Comparison of ENCODE assay signal across 8 cellular contexts in the genomic region with DNA sequence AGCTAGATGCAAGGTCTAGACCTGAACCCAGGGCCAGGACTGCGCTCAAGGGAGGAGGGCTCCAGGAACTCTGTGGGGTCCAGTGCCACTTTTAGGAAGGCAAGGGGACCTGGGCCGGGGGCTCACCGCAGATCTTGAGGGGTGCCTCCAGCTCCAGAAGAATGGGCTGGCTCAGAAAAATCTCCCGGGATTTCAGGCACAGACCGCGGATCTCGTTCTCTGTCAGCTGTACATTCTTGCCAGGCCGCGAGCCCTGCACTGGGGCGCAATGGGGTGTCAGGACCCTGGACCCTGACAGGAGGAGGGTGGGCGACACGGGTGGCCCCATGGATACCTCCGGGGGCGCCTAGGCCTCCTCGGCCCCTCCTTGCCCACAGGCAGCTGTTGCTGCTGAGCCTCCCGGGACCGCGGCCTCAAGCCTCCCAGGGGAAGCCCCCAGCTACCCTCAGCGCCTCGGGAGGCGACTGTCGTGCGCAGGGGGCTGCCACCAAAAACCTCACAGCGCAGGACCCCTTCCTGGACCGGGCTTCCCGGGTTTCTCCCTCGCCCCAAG. TPM values are rescaled to one million over a fixed set of nuclear protein-coding genes. Genes with fewer than 3 reads are reported as not detected.
DNase-seq lines count a peak whose midpoint lies in the region; ATAC-seq and TF ChIP-seq lines count a peak whose summit lies in the region.

No MANE protein-coding gene starts in this region.

- intact Hi-C loops in heart left ventricle (cut with DNase I) (loop anchor here (1.0 to 10.0 kb wide), 6 partner anchors 64 to 106 kb away; a partner anchor contains a TSS), left ventricle myocardium superior (cut with micrococcal nuclease) (no loop called here)

- ATAC-seq in heart left ventricle: no peak
- no peak for ATAC-seq in left ventricle myocardium superior

- peak in 1 of 5 donors; percentile 78 for DNase-seq in heart left ventricle
- DNase-seq in left ventricle myocardium superior: no peak
- DNase-seq in MG63: no peak
- no peak for DNase-seq in effector memory CD4-positive, alpha-beta T cell
- DNase-seq in neural crest cell (ENCODE audit: low read depth, low spot score): no peak
- no peak for DNase-seq in cortex of kidney (lab: John Stamatoyannopoulos, UW)
- DNase-seq in NCI-H146 treated with DMSO at 0.1 percent for 48 hours (lab: John Stamatoyannopoulos, UW; ENCODE audit: unreplicated experiment): no peak
- no peak for DNase-seq in GOT3 (lab: John Stamatoyannopoulos, UW)

- H3K9me3 ChIP-seq in heart left ventricle: no peaks in the 10 kb centered on the region
- no peaks in the 10 kb centered on the region for H3K9me3 ChIP-seq in MG63
- H3K9me3 ChIP-seq in effector memory CD4-positive, alpha-beta T cell (ENCODE audit: control insufficient read depth, low read length): no peaks in the 10 kb centered on the region

- no peak for TF ChIP-seq POLR2A in heart left ventricle (IDR thresholded peaks at IDR 0.05)

- H3K4me1 Mint-ChIP-seq in neural crest cell: peaks cover 20% of the 10 kb centered on the region

- H3K4me3 Mint-ChIP-seq in neural crest cell: peak overlapping the region; percentile 91

- 2 to 9% (median 4%) methylated on average over 6 to 27 of the region's 27 CpGs for WGBS in heart left ventricle, 4 donors

- peak overlapping the region; percentile 74 to 100 (median 86) for H3K4me3 ChIP-seq in heart left ventricle
- peak overlapping the region; percentile 97 for H3K4me3 ChIP-seq in MG63
- peak overlapping the region; percentile 82 for H3K4me3 ChIP-seq in effector memory CD4-positive, alpha-beta T cell (ENCODE audit: insufficient read depth, low read depth, low read length, poor library complexity, severe bottlenecking)

- H3K27ac ChIP-seq in heart left ventricle: peak overlapping the region; percentile 91 to 99 (median 97)
- peak overlapping the region; percentile 77 for H3K27ac ChIP-seq in effector memory CD4-positive, alpha-beta T cell (ENCODE audit: insufficient read depth, low read length, poor library complexity, severe bottlenecking)

- H3K27me3 ChIP-seq in heart left ventricle (no peaks in the 10 kb centered on the region), MG63 (no peaks in the 10 kb centered on the region)
- no peaks in the 10 kb centered on the region for H3K27me3 ChIP-seq in effector memory CD4-positive, alpha-beta T cell (replicated peaks; ENCODE audit: control insufficient read depth, insufficient read depth, low read length, poor library complexity, severe bottlenecking)

- H3K4me1 ChIP-seq in heart left ventricle: peaks cover 0 to 66% (median 34%) of the 10 kb centered on the region in 12 donors
- peaks cover 79% of the 10 kb centered on the region for H3K4me1 ChIP-seq in effector memory CD4-positive, alpha-beta T cell (ENCODE audit: control insufficient read depth, insufficient read depth, low read length, poor library complexity, severe bottlenecking)

- H3K36me3 Mint-ChIP-seq in neural crest cell (ENCODE audit: low read depth): no peaks in the 10 kb centered on the region

- peaks cover 0 to 46% (median 35%) of the 10 kb centered on the region in 9 donors for H3K36me3 ChIP-seq in heart left ventricle
- H3K36me3 ChIP-seq in MG63: peaks cover 44% of the 10 kb centered on the region
- peaks cover 38% of the 10 kb centered on the region for H3K36me3 ChIP-seq in effector memory CD4-positive, alpha-beta T cell (ENCODE audit: control insufficient read depth, insufficient read depth, low read length)

- H3K9me3 Mint-ChIP-seq in neural crest cell: no peaks in the 10 kb centered on the region

- H3K27me3 Mint-ChIP-seq in neural crest cell (ENCODE audit: low read depth): no peaks in the 10 kb centered on the region

- TF ChIP-seq CTCF in heart left ventricle (IDR thresholded peaks at IDR 0.05): no peak
- TF ChIP-seq CTCF in neural crest cell (conservative IDR thresholded peaks at IDR 0.05): no peak

- H3K27ac Mint-ChIP-seq in neural crest cell (ENCODE audit: unreplicated experiment): no peak overlapping the region

RNA-seq across cellular contexts. Expression of a gene that starts 0.6 kb away (rescaled TPM):
- total RNA-seq in heart left ventricle (100 to 1,000 TPM in 7 of 9 donors, 10 to 100 TPM in 2; 90.3 to 151 (median 105) TPM), left ventricle myocardium superior (106 TPM), neural crest cell (222 and 223 TPM in 2 replicates)
- polyA plus RNA-seq in heart left ventricle: 100 to 1,000 TPM in 1 of 2 donors, 10 to 100 TPM in 1; 94.4 to 207 TPM
- 244 and 262 TPM in 2 replicates for total RNA-seq in MG63 (2014; rRNA removed; shearing (Covaris generic); ENCODE audit: low replicate concordance)

RNA-seq across cellular contexts. Expression of a gene that starts 2.9 kb away (rescaled TPM):
- total RNA-seq in heart left ventricle (10 to 100 TPM in 1 of 9 donors, 1 to 10 TPM in 4, under 1 TPM in 4; 0.14 to 14.2 (median 1.6) TPM), left ventricle myocardium superior (0.87 TPM), neural crest cell (0.66 and 1.8 TPM in 2 replicates)
- polyA plus RNA-seq in heart left ventricle: under 1 TPM; 0.61 to 0.88 TPM
- not detected in 2 replicates for total RNA-seq in MG63 (2014; rRNA removed; shearing (Covaris generic); ENCODE audit: low replicate concordance)

RNA-seq across cellular contexts. Expression of a gene that starts 9.2 kb away (rescaled TPM):
- 1 to 10 TPM; 3.5 to 9.1 (median 5.8) TPM for total RNA-seq in heart left ventricle
- polyA plus RNA-seq in heart left ventricle: 1 to 10 TPM; 7.6 to 8.0 TPM
- 5.8 TPM for total RNA-seq in left ventricle myocardium superior
- 1.7 and 17.6 TPM in 2 replicates for total RNA-seq in MG63 (2014; rRNA removed; shearing (Covaris generic); ENCODE audit: low replicate concordance)
- total RNA-seq in neural crest cell: 46.1 and 49.4 TPM in 2 replicates

RNA-seq across cellular contexts. Expression of a gene that starts 14.5 kb away (rescaled TPM):
- total RNA-seq in heart left ventricle (10 to 100 TPM in 5 of 9 donors, 1 to 10 TPM in 4; 3.5 to 33.6 (median 11.8) TPM), left ventricle myocardium superior (18.0 TPM), neural crest cell (0.07 and 0.12 TPM in 2 replicates)
- 1 to 10 TPM in 1 of 2 donors, under 1 TPM in 1; 0.89 to 6.2 TPM for polyA plus RNA-seq in heart left ventricle
- not detected in 2 replicates for total RNA-seq in MG63 (2014; rRNA removed; shearing (Covaris generic); ENCODE audit: low replicate concordance)

RNA-seq across cellular contexts. Expression of a gene that starts 27.3 kb away (rescaled TPM):
- total RNA-seq in heart left ventricle (10 to 100 TPM; 19.3 to 32.8 (median 25.2) TPM), left ventricle myocardium superior (25.1 TPM), neural crest cell (48.4 and 55.0 TPM in 2 replicates)
- polyA plus RNA-seq in heart left ventricle: 10 to 100 TPM; 33.3 to 36.0 TPM
- total RNA-seq in MG63 (2014; rRNA removed; shearing (Covaris generic); ENCODE audit: low replicate concordance): 77.9 and 121 TPM in 2 replicates
